19 cellular contexts compared by ENCODE assay signal in genomic region chr10:110105873-110106272, GRCh38.
A peak's percentile ranks its signal among the peaks of the same experiment; 100 is the strongest.
DNase-seq lines count a peak whose midpoint lies in the region; ATAC-seq, FAIRE-seq and TF ChIP-seq lines count a peak whose summit lies in the region.
"Had no signal": no experiment of that assay in that cellular context is flagged by ENCODE, and none has a peak within 500 bp of the region (broad histone marks: within the 10 kb centered on the region; RNA-seq: fewer than 3 reads in every experiment).

No MANE protein-coding gene starts in this region.

- intact Hi-C loops in naive thymus-derived CD4-positive, alpha-beta T cell (cut with micrococcal nuclease) = loop anchor here (2.0 to 10.0 kb wide), 3 partner anchors 17 to 221 kb away; no protein-coding TSS in a partner anchor

- peaks cover 25% of the 10 kb centered on the region for H3K36me3 ChIP-seq in WERI-Rb-1
- H3K36me3 ChIP-seq in naive thymus-derived CD4-positive, alpha-beta T cell (ENCODE audit: control insufficient read depth in 2 of 3, insufficient read depth in 3 of 3, low read length in 3 of 3) = peaks cover 8 to 42% (median 11%) of the 10 kb centered on the region in 3 experiments
- peaks cover 0 to 20% (median 0%) of the 10 kb centered on the region in 3 donors for H3K36me3 ChIP-seq in Peyer's patch

- H3K4me1 Mint-ChIP-seq in activated naive CD8-positive, alpha-beta T cell (ENCODE audit: low read depth) = peaks cover 72% of the 10 kb centered on the region
- H3K4me1 Mint-ChIP-seq in activated naive CD8-positive, alpha-beta T cell treated with anti-CD3 and anti-CD28 coated beads, Interleukin-2, amount 50 U/mL, for 24 hours = peaks cover 66% of the 10 kb centered on the region
- peaks cover 16 to 84% (median 70%) of the 10 kb centered on the region in 7 donors for H3K4me1 Mint-ChIP-seq in naive thymus-derived CD4-positive, alpha-beta T cell

- no peak overlapping the region for H3K4me3 Mint-ChIP-seq in activated naive CD8-positive, alpha-beta T cell
- no peak overlapping the region for H3K4me3 Mint-ChIP-seq in activated naive CD8-positive, alpha-beta T cell treated with anti-CD3 and anti-CD28 coated beads, Interleukin-2, amount 50 U/mL, for 24 hours
- no peak overlapping the region for H3K4me3 Mint-ChIP-seq in naive thymus-derived CD4-positive, alpha-beta T cell
- H3K4me3 Mint-ChIP-seq: CD8-positive, alpha-beta T cell had no signal

- peak; percentile 5 for FAIRE-seq in GM12892 (lab: Jason Lieb, UNC)
- FAIRE-seq: A204.1, D721Med had no signal

- ATAC-seq in activated naive CD8-positive, alpha-beta T cell treated with anti-CD3 and anti-CD28 coated beads, Interleukin-2, amount 50 U/mL, for 24 hours = no peak
- ATAC-seq in naive thymus-derived CD4-positive, alpha-beta T cell = no peak
- ATAC-seq: CD8-positive, alpha-beta T cell had no signal

- TF ChIP-seq CTCF in WERI-Rb-1 (IDR thresholded peaks at IDR 0.05; ENCODE audit: low read depth, low read length) = no peak
- no peak for TF ChIP-seq CTCF in Peyer's patch (IDR thresholded peaks at IDR 0.05)

- H3K27me3 ChIP-seq in WERI-Rb-1 (ENCODE audit: insufficient read depth, low read depth, severe bottlenecking) = no peaks in the 10 kb centered on the region
- no peaks in the 10 kb centered on the region for H3K27me3 ChIP-seq in naive thymus-derived CD4-positive, alpha-beta T cell (ENCODE audit: control insufficient read depth in 2 of 2, insufficient read depth in 2 of 2, low read length in 2 of 2)
- no peaks in the 10 kb centered on the region for H3K27me3 ChIP-seq in Peyer's patch
- H3K27me3 ChIP-seq: BE2C had no signal

- H3K36me3 Mint-ChIP-seq in activated naive CD8-positive, alpha-beta T cell = peaks cover 10% of the 10 kb centered on the region
- H3K36me3 Mint-ChIP-seq in activated naive CD8-positive, alpha-beta T cell treated with anti-CD3 and anti-CD28 coated beads, Interleukin-2, amount 50 U/mL, for 24 hours (ENCODE audit: low read depth) = peaks cover 12% of the 10 kb centered on the region
- peaks cover 6 to 68% (median 38%) of the 10 kb centered on the region in 5 donors for H3K36me3 Mint-ChIP-seq in naive thymus-derived CD4-positive, alpha-beta T cell

- POLR2A ChIA-PET in naive thymus-derived CD4-positive, alpha-beta T cell (lab: Charles Lee) = interaction anchor here (1.2 kb wide), 1 partner anchor 29 kb away, joined by 3 read pairs; no protein-coding TSS in a partner anchor

- no peaks in the 10 kb centered on the region for H3K27me3 Mint-ChIP-seq in activated naive CD8-positive, alpha-beta T cell
- no peaks in the 10 kb centered on the region for H3K27me3 Mint-ChIP-seq in activated naive CD8-positive, alpha-beta T cell treated with anti-CD3 and anti-CD28 coated beads, Interleukin-2, amount 50 U/mL, for 24 hours
- H3K27me3 Mint-ChIP-seq in naive thymus-derived CD4-positive, alpha-beta T cell = no peaks in the 10 kb centered on the region

- peak overlapping the region; percentile 87 for H3K27ac Mint-ChIP-seq in activated naive CD8-positive, alpha-beta T cell
- H3K27ac Mint-ChIP-seq in activated naive CD8-positive, alpha-beta T cell treated with anti-CD3 and anti-CD28 coated beads, Interleukin-2, amount 50 U/mL, for 24 hours = no peak overlapping the region
- peak overlapping the region in 6 of 9 donors; percentile 1 to 72 (median 60) for H3K27ac Mint-ChIP-seq in naive thymus-derived CD4-positive, alpha-beta T cell

- H3K27ac ChIP-seq in WERI-Rb-1 (peak overlapping the region; percentile 37; the same call in 1 of the 2 replicates), Peyer's patch (no peak overlapping the region)
- no peak overlapping the region for H3K27ac ChIP-seq in naive thymus-derived CD4-positive, alpha-beta T cell (ENCODE audit: low read depth, low read length)
- H3K27ac ChIP-seq: C4-2B, HL-60 had no signal

- TF ChIP-seq POLR2A in GM12892 (IDR thresholded peaks at IDR 0.05; ENCODE audit: low read depth, low read length) (no peak), Peyer's patch (IDR thresholded peaks at IDR 0.05) (no peak)

- H3K4me1 ChIP-seq in naive thymus-derived CD4-positive, alpha-beta T cell (ENCODE audit: control insufficient read depth in 2 of 2, insufficient read depth in 2 of 2, low read length in 2 of 2) = peaks cover 0 to 4% of the 10 kb centered on the region in 2 donors
- H3K4me1 ChIP-seq in Peyer's patch = no peaks in the 10 kb centered on the region
- H3K4me1 ChIP-seq: BE2C had no signal

- CTCF ChIA-PET in naive thymus-derived CD4-positive, alpha-beta T cell (lab: Charles Lee) = interaction anchor here (0.7 kb wide), 1 partner anchor 213 kb away, joined by 3 read pairs; no protein-coding TSS in a partner anchor

- H3K4me3 ChIP-seq in WERI-Rb-1 (ENCODE audit: low read depth, low read length) (no peak overlapping the region), Peyer's patch (no peak overlapping the region)
- no peak overlapping the region for H3K4me3 ChIP-seq in naive thymus-derived CD4-positive, alpha-beta T cell (ENCODE audit: low read length)

- no peaks in the 10 kb centered on the region for H3K9me3 Mint-ChIP-seq in activated naive CD8-positive, alpha-beta T cell (ENCODE audit: low read depth)
- H3K9me3 Mint-ChIP-seq in activated naive CD8-positive, alpha-beta T cell treated with anti-CD3 and anti-CD28 coated beads, Interleukin-2, amount 50 U/mL, for 24 hours = peaks cover 4% of the 10 kb centered on the region
- H3K9me3 Mint-ChIP-seq in naive thymus-derived CD4-positive, alpha-beta T cell = no peaks in the 10 kb centered on the region
- H3K9me3 Mint-ChIP-seq: CD8-positive, alpha-beta T cell had no signal

- H3K9me3 ChIP-seq in WERI-Rb-1 (ENCODE audit: severe bottlenecking) = no peaks in the 10 kb centered on the region
- H3K9me3 ChIP-seq in naive thymus-derived CD4-positive, alpha-beta T cell (ENCODE audit: control insufficient read depth in 2 of 3, low read length in 3 of 3) = no peaks in the 10 kb centered on the region
- no peaks in the 10 kb centered on the region for H3K9me3 ChIP-seq in Peyer's patch
- H3K9me3 ChIP-seq: BE2C had no signal

- DNase-seq in activated naive CD8-positive, alpha-beta T cell treated with anti-CD3 and anti-CD28 coated beads, Interleukin-2, amount 50 U/mL, for 24 hours = no peak
- DNase-seq in GM12892 (ENCODE audit: insufficient read length) (no peak), WERI-Rb-1 (no peak), Peyer's patch (no peak), Kasumi-1 (lab: John Stamatoyannopoulos, UW) (no peak), midbrain (lab: John Stamatoyannopoulos, UW) (no peak)
- no peak for DNase-seq in naive thymus-derived CD4-positive, alpha-beta T cell
- DNase-seq: BE2C; CD8-positive, alpha-beta T cell; COR-L47; DMS153; DND-41; GF-D8; HCEC 1CT had no signal
